In the genomic region with DNA sequence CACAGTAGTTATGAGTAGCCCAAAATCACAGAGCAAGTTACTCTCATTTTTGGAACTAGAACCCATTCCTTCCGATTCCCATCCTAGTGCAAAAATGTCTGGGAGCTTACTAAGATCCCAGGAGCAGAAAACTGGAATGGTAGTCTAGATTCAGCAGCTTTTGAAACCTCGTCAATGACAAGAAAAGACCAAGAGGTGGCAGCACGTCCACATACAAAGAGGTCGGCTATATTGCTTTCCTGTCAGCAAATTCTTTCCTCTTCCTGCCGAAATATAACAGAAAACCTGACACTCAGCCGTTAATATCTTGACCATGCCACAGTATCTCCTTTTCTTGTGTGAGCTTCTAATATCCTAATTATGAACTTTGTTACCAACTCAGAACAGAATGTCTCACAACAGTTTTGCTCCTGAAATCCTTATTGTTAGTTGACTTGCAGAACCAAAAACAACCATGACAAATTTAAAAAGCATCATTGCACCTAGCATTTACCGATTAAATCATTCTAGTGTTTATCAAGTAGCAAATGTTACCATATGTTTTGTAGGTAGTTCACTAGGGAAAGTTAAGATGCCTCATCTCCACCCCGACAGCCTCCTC, we compare ENCODE assay signal across 8 cellular contexts.
A peak's percentile ranks its signal among the peaks of the same experiment; 100 is the strongest.
DNase-seq lines count a peak whose midpoint lies in the region; ATAC-seq and TF ChIP-seq lines count a peak whose summit lies in the region.

No MANE protein-coding gene starts in this region.

- no peak for TF ChIP-seq POLR2A in gastroesophageal sphincter (IDR thresholded peaks at IDR 0.05)

- H3K4me1 Mint-ChIP-seq in activated CD4-positive, alpha-beta T cell treated with anti-CD3 and anti-CD28 coated beads for 36 hours: no peaks in the 10 kb centered on the region

- no peak overlapping the region for H2AK5ac ChIP-seq in trophoblast cell (ENCODE audit: low read length)

- H3K27ac ChIP-seq in gastroesophageal sphincter (no peak overlapping the region), trophoblast cell (ENCODE audit: low read depth, low read length) (no peak overlapping the region)

- H2BK5ac ChIP-seq in trophoblast cell (ENCODE audit: low read depth, low read length, poor library complexity): no peak overlapping the region

- no peak overlapping the region for H3K18ac ChIP-seq in trophoblast cell (ENCODE audit: low read length)

- H4K91ac ChIP-seq in trophoblast cell (ENCODE audit: low read depth, low read length): no peak overlapping the region

- no peak overlapping the region for H4K8ac ChIP-seq in trophoblast cell (ENCODE audit: low read depth, low read length)

- intact Hi-C loops in activated CD4-positive, alpha-beta T cell treated with anti-CD3 and anti-CD28 coated beads for 36 hours (cut with DNase I, micrococcal nuclease): loop anchor here (1.0 to 10.0 kb wide), 5 partner anchors 275 to 503 kb away; no protein-coding TSS in a partner anchor

- H3K9ac ChIP-seq in trophoblast cell (ENCODE audit: low read length): no peak overlapping the region

- no peaks in the 10 kb centered on the region for H3K9me3 Mint-ChIP-seq in activated CD4-positive, alpha-beta T cell treated with anti-CD3 and anti-CD28 coated beads for 36 hours (ENCODE audit: low read depth)

- peak; percentile 49 for TF ChIP-seq CTCF in WI38 (IDR thresholded peaks at IDR 0.05; ENCODE audit: low read depth, low read length)
- peak; percentile 49 to 69 (median 62) for TF ChIP-seq CTCF in gastroesophageal sphincter (IDR thresholded peaks at IDR 0.05)

- no peak overlapping the region for H3K4ac ChIP-seq in trophoblast cell (ENCODE audit: low read depth, low read length)

- ATAC-seq in activated CD4-positive, alpha-beta T cell treated with anti-CD3 and anti-CD28 coated beads for 36 hours: no peak
- ATAC-seq in gastroesophageal sphincter (no peak), GM18520 (IDR thresholded peaks at IDR 0.05; ENCODE audit: unreplicated experiment) (no peak)

- no peaks in the 10 kb centered on the region for H3K9me3 ChIP-seq in HAP-1
- no peaks in the 10 kb centered on the region for H3K9me3 ChIP-seq in gastroesophageal sphincter
- peaks cover 4% of the 10 kb centered on the region for H3K9me3 ChIP-seq in trophoblast cell (ENCODE audit: insufficient read depth, low read depth, low read length)

- H3K23ac ChIP-seq in trophoblast cell (ENCODE audit: low read length): no peak overlapping the region

- H3K36me3 ChIP-seq in HAP-1 (replicated peaks): no peaks in the 10 kb centered on the region
- H3K36me3 ChIP-seq in gastroesophageal sphincter: no peaks in the 10 kb centered on the region
- no peaks in the 10 kb centered on the region for H3K36me3 ChIP-seq in trophoblast cell (ENCODE audit: control insufficient read depth in 1 of 2, insufficient read depth in 2 of 2, low read length in 2 of 2)

- H3K4me1 ChIP-seq in HAP-1 (no peaks in the 10 kb centered on the region), gastroesophageal sphincter (no peaks in the 10 kb centered on the region), trophoblast cell (ENCODE audit: control insufficient read depth in 1 of 2, insufficient read depth in 2 of 2, low read length in 2 of 2) (no peaks in the 10 kb centered on the region)

- H3K14ac ChIP-seq in trophoblast cell (ENCODE audit: low read length): no peak overlapping the region

- CTCF ChIA-PET in activated CD4-positive, alpha-beta T cell treated with anti-CD3 and anti-CD28 coated beads for 36 hours (lab: Charles Lee): interaction anchor here (0.7 to 6.6 kb wide), 9 partner anchors 9 to 798 kb away, joined by 3 to 69 read pairs (median 5); no protein-coding TSS in a partner anchor

- no peak overlapping the region for H4K12ac ChIP-seq in trophoblast cell (ENCODE audit: low read depth, low read length)

- no peak overlapping the region for H2BK12ac ChIP-seq in trophoblast cell (ENCODE audit: low read length)

- H3K4me3 Mint-ChIP-seq in activated CD4-positive, alpha-beta T cell treated with anti-CD3 and anti-CD28 coated beads for 36 hours: no peak overlapping the region

- peaks cover 6% of the 10 kb centered on the region for H3K27me3 Mint-ChIP-seq in activated CD4-positive, alpha-beta T cell treated with anti-CD3 and anti-CD28 coated beads for 36 hours

- POLR2A ChIA-PET in activated CD4-positive, alpha-beta T cell treated with anti-CD3 and anti-CD28 coated beads for 36 hours (lab: Charles Lee): no interaction called here

- H3K79me2 ChIP-seq in trophoblast cell (ENCODE audit: control insufficient read depth, insufficient read depth, low read length, poor library complexity): no peaks in the 10 kb centered on the region

- WGBS in gastroesophageal sphincter (ENCODE audit: low coverage in 1 of 2), 2 donors: 18 to 20% methylated on average over 8 of the region's 8 CpGs
- no CpG with 5 or more reads among the region's 8 CpGs for WGBS in trophoblast cell (ENCODE audit: extremely low coverage, insufficient coverage, insufficient read length)

- DNase-seq in activated CD4-positive, alpha-beta T cell treated with anti-CD3 and anti-CD28 coated beads for 36 hours: peak; percentile 52
- DNase-seq in activated CD4-positive, alpha-beta T cell treated with anti-CD3 and anti-CD28 coated beads, Interleukin-2, amount 50 U/mL, for 1 hour: no peak
- peak; percentile 52 to 63 for DNase-seq in HAP-1 (ENCODE audit: low spot score in 2 of 2)
- DNase-seq in NCI-H2029 (lab: John Stamatoyannopoulos, UW): peak; percentile 17
- peak; percentile 34 to 73 for DNase-seq in trophoblast cell

- no peak overlapping the region for H3K27ac Mint-ChIP-seq in activated CD4-positive, alpha-beta T cell treated with anti-CD3 and anti-CD28 coated beads for 36 hours

- no peaks in the 10 kb centered on the region for H3K36me3 Mint-ChIP-seq in activated CD4-positive, alpha-beta T cell treated with anti-CD3 and anti-CD28 coated beads for 36 hours (ENCODE audit: low read depth)

- no peak overlapping the region for H2AFZ ChIP-seq in trophoblast cell (ENCODE audit: insufficient read depth, low read length, poor library complexity)

- no peak overlapping the region for H2BK120ac ChIP-seq in trophoblast cell (ENCODE audit: insufficient read depth, low read length, poor library complexity)

- no peak for TF ChIP-seq EP300 in gastroesophageal sphincter (IDR thresholded peaks at IDR 0.05)

- H3K27me3 ChIP-seq in HAP-1 (ENCODE audit: low read depth) (no peaks in the 10 kb centered on the region), gastroesophageal sphincter (peaks cover 42% of the 10 kb centered on the region), trophoblast cell (ENCODE audit: insufficient read depth, low read length) (no peaks in the 10 kb centered on the region)

- no peak overlapping the region for H3K4me3 ChIP-seq in HAP-1
- no peak overlapping the region for H3K4me3 ChIP-seq in WI38 (ENCODE audit: low read depth, low read length)
- H3K4me3 ChIP-seq in gastroesophageal sphincter: no peak overlapping the region
- H3K4me3 ChIP-seq in trophoblast cell (ENCODE audit: low read depth, low read length): no peak overlapping the region

- H3K4me2 ChIP-seq in trophoblast cell (ENCODE audit: low read length): no peak overlapping the region

- in situ Hi-C loops in HAP-1 (cut with MboI; ENCODE audit: low sequenced_read_pairs): loop anchor here (10.0 kb wide), 1 partner anchor 403 kb away; no protein-coding TSS in a partner anchor

- H3K79me1 ChIP-seq in trophoblast cell (ENCODE audit: low read length): no peaks in the 10 kb centered on the region
